Comparison of ENCODE assay signal across 1 cellular context in the genomic region with DNA sequence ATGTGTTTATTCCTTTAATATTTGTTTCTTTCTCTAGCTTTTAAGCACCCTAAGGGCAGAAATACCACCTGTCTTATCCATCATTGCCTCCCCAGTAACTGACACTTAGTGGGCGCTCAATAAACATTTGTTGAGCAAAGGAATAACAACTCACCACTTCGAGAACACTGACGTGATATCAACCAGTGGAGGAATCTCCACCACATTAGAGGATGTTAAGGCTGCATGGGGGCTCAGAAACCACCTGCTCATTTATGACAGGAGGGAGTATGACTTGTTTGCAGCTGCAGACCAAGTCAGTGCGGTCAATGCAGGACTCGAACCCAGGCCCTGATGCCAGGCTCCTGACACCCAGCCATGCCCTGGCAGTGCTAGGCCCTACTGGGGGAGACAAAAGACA.
TF ChIP-seq lines count a peak whose summit lies in the region.

No MANE protein-coding gene starts in this region.

TF ChIP-seq in H1, 55 proteins besides CTCF, POLR2A, EP300 and RAD21 (continued from another document):
- TF ChIP-seq, protein P1, sequence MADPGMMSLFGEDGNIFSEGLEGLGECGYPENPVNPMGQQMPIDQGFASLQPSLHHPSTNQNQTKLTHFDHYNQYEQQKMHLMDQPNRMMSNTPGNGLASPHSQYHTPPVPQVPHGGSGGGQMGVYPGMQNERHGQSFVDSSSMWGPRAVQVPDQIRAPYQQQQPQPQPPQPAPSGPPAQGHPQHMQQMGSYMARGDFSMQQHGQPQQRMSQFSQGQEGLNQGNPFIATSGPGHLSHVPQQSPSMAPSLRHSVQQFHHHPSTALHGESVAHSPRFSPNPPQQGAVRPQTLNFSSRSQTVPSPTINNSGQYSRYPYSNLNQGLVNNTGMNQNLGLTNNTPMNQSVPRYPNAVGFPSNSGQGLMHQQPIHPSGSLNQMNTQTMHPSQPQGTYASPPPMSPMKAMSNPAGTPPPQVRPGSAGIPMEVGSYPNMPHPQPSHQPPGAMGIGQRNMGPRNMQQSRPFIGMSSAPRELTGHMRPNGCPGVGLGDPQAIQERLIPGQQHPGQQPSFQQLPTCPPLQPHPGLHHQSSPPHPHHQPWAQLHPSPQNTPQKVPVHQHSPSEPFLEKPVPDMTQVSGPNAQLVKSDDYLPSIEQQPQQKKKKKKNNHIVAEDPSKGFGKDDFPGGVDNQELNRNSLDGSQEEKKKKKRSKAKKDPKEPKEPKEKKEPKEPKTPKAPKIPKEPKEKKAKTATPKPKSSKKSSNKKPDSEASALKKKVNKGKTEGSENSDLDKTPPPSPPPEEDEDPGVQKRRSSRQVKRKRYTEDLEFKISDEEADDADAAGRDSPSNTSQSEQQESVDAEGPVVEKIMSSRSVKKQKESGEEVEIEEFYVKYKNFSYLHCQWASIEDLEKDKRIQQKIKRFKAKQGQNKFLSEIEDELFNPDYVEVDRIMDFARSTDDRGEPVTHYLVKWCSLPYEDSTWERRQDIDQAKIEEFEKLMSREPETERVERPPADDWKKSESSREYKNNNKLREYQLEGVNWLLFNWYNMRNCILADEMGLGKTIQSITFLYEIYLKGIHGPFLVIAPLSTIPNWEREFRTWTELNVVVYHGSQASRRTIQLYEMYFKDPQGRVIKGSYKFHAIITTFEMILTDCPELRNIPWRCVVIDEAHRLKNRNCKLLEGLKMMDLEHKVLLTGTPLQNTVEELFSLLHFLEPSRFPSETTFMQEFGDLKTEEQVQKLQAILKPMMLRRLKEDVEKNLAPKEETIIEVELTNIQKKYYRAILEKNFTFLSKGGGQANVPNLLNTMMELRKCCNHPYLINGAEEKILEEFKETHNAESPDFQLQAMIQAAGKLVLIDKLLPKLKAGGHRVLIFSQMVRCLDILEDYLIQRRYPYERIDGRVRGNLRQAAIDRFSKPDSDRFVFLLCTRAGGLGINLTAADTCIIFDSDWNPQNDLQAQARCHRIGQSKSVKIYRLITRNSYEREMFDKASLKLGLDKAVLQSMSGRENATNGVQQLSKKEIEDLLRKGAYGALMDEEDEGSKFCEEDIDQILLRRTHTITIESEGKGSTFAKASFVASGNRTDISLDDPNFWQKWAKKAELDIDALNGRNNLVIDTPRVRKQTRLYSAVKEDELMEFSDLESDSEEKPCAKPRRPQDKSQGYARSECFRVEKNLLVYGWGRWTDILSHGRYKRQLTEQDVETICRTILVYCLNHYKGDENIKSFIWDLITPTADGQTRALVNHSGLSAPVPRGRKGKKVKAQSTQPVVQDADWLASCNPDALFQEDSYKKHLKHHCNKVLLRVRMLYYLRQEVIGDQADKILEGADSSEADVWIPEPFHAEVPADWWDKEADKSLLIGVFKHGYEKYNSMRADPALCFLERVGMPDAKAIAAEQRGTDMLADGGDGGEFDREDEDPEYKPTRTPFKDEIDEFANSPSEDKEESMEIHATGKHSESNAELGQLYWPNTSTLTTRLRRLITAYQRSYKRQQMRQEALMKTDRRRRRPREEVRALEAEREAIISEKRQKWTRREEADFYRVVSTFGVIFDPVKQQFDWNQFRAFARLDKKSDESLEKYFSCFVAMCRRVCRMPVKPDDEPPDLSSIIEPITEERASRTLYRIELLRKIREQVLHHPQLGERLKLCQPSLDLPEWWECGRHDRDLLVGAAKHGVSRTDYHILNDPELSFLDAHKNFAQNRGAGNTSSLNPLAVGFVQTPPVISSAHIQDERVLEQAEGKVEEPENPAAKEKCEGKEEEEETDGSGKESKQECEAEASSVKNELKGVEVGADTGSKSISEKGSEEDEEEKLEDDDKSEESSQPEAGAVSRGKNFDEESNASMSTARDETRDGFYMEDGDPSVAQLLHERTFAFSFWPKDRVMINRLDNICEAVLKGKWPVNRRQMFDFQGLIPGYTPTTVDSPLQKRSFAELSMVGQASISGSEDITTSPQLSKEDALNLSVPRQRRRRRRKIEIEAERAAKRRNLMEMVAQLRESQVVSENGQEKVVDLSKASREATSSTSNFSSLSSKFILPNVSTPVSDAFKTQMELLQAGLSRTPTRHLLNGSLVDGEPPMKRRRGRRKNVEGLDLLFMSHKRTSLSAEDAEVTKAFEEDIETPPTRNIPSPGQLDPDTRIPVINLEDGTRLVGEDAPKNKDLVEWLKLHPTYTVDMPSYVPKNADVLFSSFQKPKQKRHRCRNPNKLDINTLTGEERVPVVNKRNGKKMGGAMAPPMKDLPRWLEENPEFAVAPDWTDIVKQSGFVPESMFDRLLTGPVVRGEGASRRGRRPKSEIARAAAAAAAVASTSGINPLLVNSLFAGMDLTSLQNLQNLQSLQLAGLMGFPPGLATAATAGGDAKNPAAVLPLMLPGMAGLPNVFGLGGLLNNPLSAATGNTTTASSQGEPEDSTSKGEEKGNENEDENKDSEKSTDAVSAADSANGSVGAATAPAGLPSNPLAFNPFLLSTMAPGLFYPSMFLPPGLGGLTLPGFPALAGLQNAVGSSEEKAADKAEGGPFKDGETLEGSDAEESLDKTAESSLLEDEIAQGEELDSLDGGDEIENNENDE (IDR thresholded peaks at IDR 0.05; ENCODE audit: insufficient replicate concordance, low read length), result no peak
- TF ChIP-seq SIRT6 (IDR thresholded peaks at IDR 0.05; ENCODE audit: low read length) (no peak), CREB1 (IDR thresholded peaks at IDR 0.05) (no peak), CHD1 (IDR thresholded peaks at IDR 0.05; ENCODE audit: low read depth, low read length) (no peak), POU5F1 (IDR thresholded peaks at IDR 0.05; ENCODE audit: low read depth, low read length) (no peak), TAF1 (IDR thresholded peaks at IDR 0.05; ENCODE audit: low read depth, low read length) (no peak), EZH2 (IDR thresholded peaks at IDR 0.05; ENCODE audit: low read depth, low read length, severe bottlenecking) (no peak), TBP (IDR thresholded peaks at IDR 0.05; ENCODE audit: low read depth, low read length) (no peak)
- TF ChIP-seq, protein P2, sequence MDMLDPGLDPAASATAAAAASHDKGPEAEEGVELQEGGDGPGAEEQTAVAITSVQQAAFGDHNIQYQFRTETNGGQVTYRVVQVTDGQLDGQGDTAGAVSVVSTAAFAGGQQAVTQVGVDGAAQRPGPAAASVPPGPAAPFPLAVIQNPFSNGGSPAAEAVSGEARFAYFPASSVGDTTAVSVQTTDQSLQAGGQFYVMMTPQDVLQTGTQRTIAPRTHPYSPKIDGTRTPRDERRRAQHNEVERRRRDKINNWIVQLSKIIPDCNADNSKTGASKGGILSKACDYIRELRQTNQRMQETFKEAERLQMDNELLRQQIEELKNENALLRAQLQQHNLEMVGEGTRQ (IDR thresholded peaks at IDR 0.05; ENCODE audit: low read length), result no peak
- TF ChIP-seq, protein P3, sequence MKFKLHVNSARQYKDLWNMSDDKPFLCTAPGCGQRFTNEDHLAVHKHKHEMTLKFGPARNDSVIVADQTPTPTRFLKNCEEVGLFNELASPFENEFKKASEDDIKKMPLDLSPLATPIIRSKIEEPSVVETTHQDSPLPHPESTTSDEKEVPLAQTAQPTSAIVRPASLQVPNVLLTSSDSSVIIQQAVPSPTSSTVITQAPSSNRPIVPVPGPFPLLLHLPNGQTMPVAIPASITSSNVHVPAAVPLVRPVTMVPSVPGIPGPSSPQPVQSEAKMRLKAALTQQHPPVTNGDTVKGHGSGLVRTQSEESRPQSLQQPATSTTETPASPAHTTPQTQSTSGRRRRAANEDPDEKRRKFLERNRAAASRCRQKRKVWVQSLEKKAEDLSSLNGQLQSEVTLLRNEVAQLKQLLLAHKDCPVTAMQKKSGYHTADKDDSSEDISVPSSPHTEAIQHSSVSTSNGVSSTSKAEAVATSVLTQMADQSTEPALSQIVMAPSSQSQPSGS (IDR thresholded peaks at IDR 0.05; ENCODE audit: low read length), result no peak
